In the genomic region with DNA sequence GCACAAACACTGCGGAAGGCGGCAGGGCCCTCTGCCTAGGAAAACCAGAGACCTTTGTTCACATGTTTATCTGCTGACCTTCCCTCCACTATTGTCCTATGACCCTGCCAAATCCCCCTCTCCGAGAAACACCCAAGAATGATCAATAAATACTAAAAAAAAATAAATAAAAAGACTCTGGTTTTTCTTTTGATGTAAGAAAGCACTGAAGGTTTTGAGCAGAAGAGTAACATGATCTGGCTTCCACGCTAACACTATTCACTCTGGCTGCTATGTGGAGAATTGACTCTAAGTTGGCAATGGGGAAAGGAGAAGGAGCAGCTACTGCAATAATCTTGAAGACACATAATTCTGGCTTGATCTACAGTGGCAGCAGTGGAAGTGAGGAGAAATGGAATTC, we compare ENCODE assay signal across 4 cellular contexts. TPM values are rescaled to one million over a fixed set of nuclear protein-coding genes. Genes with fewer than 3 reads are reported as not detected.
"Had no signal": no experiment of that assay in that cellular context is flagged by ENCODE, and none has a peak within 500 bp of the region (broad histone marks: within the 10 kb centered on the region; RNA-seq: fewer than 3 reads in every experiment).

No MANE protein-coding gene starts in this region.

RNA-seq across cellular contexts. Expression of a gene that starts 7.7 kb away (rescaled TPM):
- total RNA-seq: M059J, RPMI7951, SJCRH30, SK-MEL-5 had no signal
